ENCODE assay signal across 10 cellular contexts in the genomic region with DNA sequence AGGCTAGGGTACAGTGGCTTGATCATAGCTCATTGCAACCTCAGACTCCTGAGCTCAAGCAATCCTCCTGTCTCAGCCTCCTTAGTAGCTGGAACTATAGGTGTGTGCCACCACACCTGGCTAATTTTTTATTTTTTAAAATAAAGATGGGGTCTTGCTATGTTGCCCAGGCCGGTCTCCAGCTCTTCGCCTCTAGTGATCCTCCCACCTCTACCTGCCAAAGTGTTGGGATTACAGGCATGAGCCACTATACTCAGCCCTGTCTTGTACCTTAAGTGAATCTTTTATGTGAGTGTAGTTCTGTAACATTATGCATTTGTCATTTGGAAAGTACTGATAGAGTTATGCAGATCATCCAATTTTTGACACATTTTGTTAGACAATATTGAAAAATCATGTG.
"Had no signal": no experiment of that assay in that cellular context is flagged by ENCODE, and none has a peak within 500 bp of the region (broad histone marks: within the 10 kb centered on the region; RNA-seq: fewer than 3 reads in every experiment).

No MANE protein-coding gene starts in this region.

- DNase-seq: GM23248, GOT3, H7, IMR-90, Karpas-422, KBM-7 had no signal

- H3K4me2 ChIP-seq: KMS-11 had no signal

- H3K27ac ChIP-seq: GM23248, HL-60, KMS-11 had no signal

- H3K9me3 ChIP-seq: HAP-1 had no signal

- H3K4me1 ChIP-seq: HAP-1 had no signal

- H3K36me3 ChIP-seq: HAP-1 had no signal

- H3K4me3 ChIP-seq: GM23248, HAP-1 had no signal

- H2AFZ ChIP-seq: GM23248 had no signal

- H3K9ac ChIP-seq: GM23248, KMS-11 had no signal

- ATAC-seq: HCT116 had no signal
